ENCODE assay signal across 8 cellular contexts in the genomic region with DNA sequence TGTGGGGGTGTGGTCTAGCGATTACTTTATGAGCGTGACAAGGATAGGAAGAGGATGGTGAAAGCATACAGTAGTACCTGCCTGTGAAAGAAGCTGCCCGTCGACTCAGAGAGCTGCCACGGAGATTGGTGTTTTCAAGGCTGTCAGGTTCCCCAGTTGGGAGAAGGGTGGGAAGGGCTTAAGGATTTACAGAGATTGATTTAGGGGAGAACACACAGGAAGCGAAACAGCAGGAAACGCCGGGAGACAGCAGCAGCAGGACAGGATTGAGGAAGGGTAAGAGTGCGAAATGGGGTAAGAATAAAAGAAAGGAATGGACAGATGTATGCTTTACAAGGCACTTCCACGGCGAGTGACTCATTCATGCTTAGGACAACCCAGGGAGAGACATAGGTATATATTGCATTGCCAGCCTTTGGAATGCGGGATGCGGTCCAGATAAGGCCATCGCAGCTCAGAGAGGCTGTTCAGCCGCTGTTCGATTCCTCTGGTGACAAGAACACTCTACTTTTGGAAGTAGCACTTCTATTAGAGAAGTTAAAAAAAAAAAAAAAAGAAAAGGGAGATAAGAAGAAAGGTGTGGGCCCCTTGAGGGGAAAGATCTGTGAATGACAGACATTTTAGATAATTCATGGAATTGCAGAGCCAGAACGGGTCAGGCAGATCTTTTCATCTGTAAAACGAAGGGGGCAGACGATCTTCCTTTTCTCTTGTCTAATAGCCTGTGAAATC. TPM values are rescaled to one million over a fixed set of nuclear protein-coding genes. Genes with fewer than 3 reads are reported as not detected.
DNase-seq lines count a peak whose midpoint lies in the region; ATAC-seq, FAIRE-seq and TF ChIP-seq lines count a peak whose summit lies in the region.

No MANE protein-coding gene starts in this region.

- H3K36me3 ChIP-seq in kidney (ENCODE audit: control insufficient read depth in 1 of 2, insufficient read depth in 2 of 2, low read length in 2 of 2) (no peaks in the 10 kb centered on the region), stomach (no peaks in the 10 kb centered on the region)

- TF ChIP-seq CTCF in kidney (IDR thresholded peaks at IDR 0.05; ENCODE audit: borderline replicate concordance, extremely low read depth, insufficient read depth): no peak
- TF ChIP-seq CTCF in stomach (IDR thresholded peaks at IDR 0.05): no peak

- peak overlapping the region; percentile 30 to 70 for H3K9ac ChIP-seq in kidney (ENCODE audit: low read length in 2 of 2)

- peak; percentile 62 for DNase-seq in ELR (ENCODE audit: low read depth)
- peak; percentile 76 for DNase-seq in LoVo (ENCODE audit: low spot score)
- no peak for DNase-seq in kidney
- no peak for DNase-seq in stomach
- DNase-seq in NCI-H1048 (lab: John Stamatoyannopoulos, UW): no peak
- no peak for DNase-seq in AG20443 (ENCODE audit: low spot score)

- WGBS in stomach, 5 donors: 38 to 49% (median 41%) methylated on average over 18 to 19 of the region's 19 CpGs

- H3K4me3 ChIP-seq in kidney (ENCODE audit: low read length in 2 of 2) (peak overlapping the region; percentile 64 to 65), stomach (peak overlapping the region; percentile 86 to 94 (median 87))

- no peaks in the 10 kb centered on the region for H3K9me3 ChIP-seq in kidney (ENCODE audit: control insufficient read depth in 1 of 2, low read length in 2 of 2)
- no peaks in the 10 kb centered on the region for H3K9me3 ChIP-seq in stomach

- H3K27me3 ChIP-seq in stomach: no peaks in the 10 kb centered on the region

- H3K27ac ChIP-seq in angular gyrus (ENCODE audit: low read depth, low read length) (peak overlapping the region; percentile 93), kidney (ENCODE audit: low read depth in 2 of 2, low read length in 2 of 2) (peak overlapping the region; percentile 76 to 81), stomach (peak overlapping the region; percentile 82 to 100 (median 92))

- ATAC-seq in GM21737 (IDR thresholded peaks at IDR 0.05; ENCODE audit: unreplicated experiment): no peak

- intact Hi-C loops in kidney (cut with DNase I): no loop called here
- intact Hi-C loops in stomach (cut with DNase I; ENCODE audit: low total_unique reads): no loop called here

- H3K4me1 ChIP-seq in kidney (ENCODE audit: control insufficient read depth in 1 of 2, insufficient read depth in 1 of 2, low read depth in 1 of 2, low read length in 2 of 2): peaks cover 14 to 16% of the 10 kb centered on the region in 2 donors
- H3K4me1 ChIP-seq in stomach: peaks cover 12 to 38% (median 34%) of the 10 kb centered on the region in 4 donors

- TF ChIP-seq POLR2A in stomach (IDR thresholded peaks at IDR 0.05): no peak

- FAIRE-seq in kidney (lab: Jason Lieb, UNC): no peak

- TF ChIP-seq EP300 in stomach (IDR thresholded peaks at IDR 0.05): no peak

RNA-seq across cellular contexts. Expression of a gene that starts 0.9 kb away (rescaled TPM):
- total RNA-seq in kidney: 41.5 TPM
- 11.6 TPM for polyA plus RNA-seq in kidney (ENCODE audit: insufficient read depth, low read depth, low replicate concordance)
- 100 to 1,000 TPM in 1 of 5 donors, 10 to 100 TPM in 4; 24.5 to 223 (median 59.1) TPM for total RNA-seq in stomach
- 10 to 100 TPM in 1 of 3 donors, 1 to 10 TPM in 2; 7.3 to 10.7 (median 8.3) TPM for polyA plus RNA-seq in stomach

Comparison
In these comparisons a context has a peak if more than half of its experiments do, and no peak if none do; other contexts are left out.
1. DNase-seq: peak in ELR (single experiment) and LoVo (single experiment); none in kidney (single experiment), stomach (single experiment), NCI-H1048 (single experiment) and AG20443 (single experiment).
2. Peak in every context shown above with its lines, with median percentiles within 50 percentile points of each other: H3K27ac ChIP-seq.